18 cellular contexts compared by ENCODE assay signal in the genomic region with DNA sequence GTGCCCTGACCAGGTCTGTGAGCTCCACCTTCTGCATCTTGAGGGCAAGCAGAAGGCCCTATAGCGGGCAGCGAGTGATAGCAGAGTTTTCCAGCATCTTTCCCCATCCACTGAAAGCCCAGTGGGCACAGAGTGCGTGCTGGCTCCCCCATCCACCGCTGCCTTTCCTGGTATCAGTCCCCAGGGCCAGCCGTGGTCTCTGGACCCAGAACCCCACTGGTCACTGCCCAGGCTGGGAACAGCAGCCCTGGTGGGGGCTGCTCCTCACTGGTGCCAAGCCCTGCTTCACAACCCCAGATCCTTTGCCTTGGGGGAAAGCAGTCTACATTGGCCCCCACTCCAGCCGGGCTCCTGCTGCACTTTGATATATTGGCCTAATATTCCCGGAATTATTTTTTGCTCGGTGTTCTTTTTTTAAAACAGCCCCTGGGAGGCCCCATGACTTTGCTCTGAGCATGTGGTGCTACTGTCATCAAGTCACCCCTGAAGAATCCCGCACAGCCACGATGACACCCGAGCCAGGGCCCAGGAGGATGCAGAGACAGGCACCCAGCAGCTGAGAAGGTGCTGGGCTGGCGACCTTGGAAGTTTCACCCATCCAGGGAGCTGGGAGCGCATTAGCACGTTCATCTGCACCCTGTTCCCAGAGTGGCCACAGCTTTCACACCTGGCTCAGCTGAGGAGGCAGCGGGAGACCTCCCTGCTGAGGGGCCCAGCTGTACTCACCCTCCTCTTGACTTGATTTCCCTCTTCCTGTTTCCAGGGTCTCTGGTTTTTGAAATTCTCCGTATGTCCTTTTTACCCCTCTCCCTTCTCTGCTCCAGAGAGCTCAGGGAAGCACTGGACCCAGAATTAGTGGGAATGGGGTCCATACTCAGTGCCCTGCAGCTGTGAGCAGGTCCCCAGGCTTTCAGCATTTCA. TPM values are rescaled to one million over a fixed set of nuclear protein-coding genes. Genes with fewer than 3 reads are reported as not detected.
"Had no signal": no experiment of that assay in that cellular context is flagged by ENCODE, and none has a peak within 500 bp of the region (broad histone marks: within the 10 kb centered on the region; RNA-seq: fewer than 3 reads in every experiment).

No MANE protein-coding gene starts in this region.

- ATAC-seq: body of pancreas; esophagus mucosa; psoas muscle; stimulated activated naive B cell treated with anti-CD40 and anti-IgM and Interleukin-4, amounts not matched to agents 10 μg/mL and 1 μg/mL and 100 μg/mL, for 72 hours had no signal

- H3K36me3 ChIP-seq: right lobe of liver, tibial artery had no signal

- H3K4me3 ChIP-seq: body of pancreas, lung, psoas muscle, right lobe of liver, tibial artery had no signal

- H3K27ac ChIP-seq: body of pancreas, psoas muscle, right lobe of liver, tibial artery had no signal

- H3K4me1 ChIP-seq: psoas muscle, right lobe of liver, tibial artery had no signal

- H3K27me3 ChIP-seq: body of pancreas, right lobe of liver had no signal

- DNase-seq: activated CD4-positive, alpha-beta T cell treated with anti-CD3 and anti-CD28 coated beads, Interleukin-2, amount 50 U/mL, for 48 hours; activated naive CD4-positive, alpha-beta T cell treated with anti-CD3 and anti-CD28 coated beads for 36 hours; activated T-cell treated with anti-CD3 and anti-CD28 coated beads, Interleukin-2, amount 50 U/mL, for 24 hours; cortex of kidney; effector CD4-positive, alpha-beta T cell; hippocampal formation; occipital lobe; psoas muscle; stimulated activated CD4-positive, alpha-beta T cell treated with anti-CD3 and anti-CD28 coated beads, Interleukin-4, amount 100 ng/mL, for 4 hours; stimulated activated naive B cell treated with anti-CD40 and anti-IgM and Interleukin-4, amounts not matched to agents 10 μg/mL and 1 μg/mL and 100 μg/mL, for 72 hours had no signal

- H3K9me3 ChIP-seq: body of pancreas, psoas muscle, right lobe of liver, tibial artery had no signal

RNA-seq across cellular contexts. Expression of a gene that starts 56.9 kb away (rescaled TPM):
- total RNA-seq: activated naive CD4-positive, alpha-beta T cell treated with anti-CD3 and anti-CD28 coated beads for 36 hours; activated T-helper 2 cell treated with anti-CD3 and anti-CD28 coated beads, Interferon-gamma antibody, Interleukin-2, Interleukin-4, amounts not matched to agents 10 μg/mL and 5 μg/mL and 100 μg/mL, durations not matched to agents 14 hours and 24 hours and 36 hours; psoas muscle; T-helper 2 cell treated with Interferon-gamma antibody and Interleukin-4, amounts not matched to agents 100 ng/mL and 5 ng/mL, for 36 hours had no signal
- polyA plus RNA-seq: keratinocyte had no signal
